Comparison of ENCODE assay signal across 9 cellular contexts in the genomic region with DNA sequence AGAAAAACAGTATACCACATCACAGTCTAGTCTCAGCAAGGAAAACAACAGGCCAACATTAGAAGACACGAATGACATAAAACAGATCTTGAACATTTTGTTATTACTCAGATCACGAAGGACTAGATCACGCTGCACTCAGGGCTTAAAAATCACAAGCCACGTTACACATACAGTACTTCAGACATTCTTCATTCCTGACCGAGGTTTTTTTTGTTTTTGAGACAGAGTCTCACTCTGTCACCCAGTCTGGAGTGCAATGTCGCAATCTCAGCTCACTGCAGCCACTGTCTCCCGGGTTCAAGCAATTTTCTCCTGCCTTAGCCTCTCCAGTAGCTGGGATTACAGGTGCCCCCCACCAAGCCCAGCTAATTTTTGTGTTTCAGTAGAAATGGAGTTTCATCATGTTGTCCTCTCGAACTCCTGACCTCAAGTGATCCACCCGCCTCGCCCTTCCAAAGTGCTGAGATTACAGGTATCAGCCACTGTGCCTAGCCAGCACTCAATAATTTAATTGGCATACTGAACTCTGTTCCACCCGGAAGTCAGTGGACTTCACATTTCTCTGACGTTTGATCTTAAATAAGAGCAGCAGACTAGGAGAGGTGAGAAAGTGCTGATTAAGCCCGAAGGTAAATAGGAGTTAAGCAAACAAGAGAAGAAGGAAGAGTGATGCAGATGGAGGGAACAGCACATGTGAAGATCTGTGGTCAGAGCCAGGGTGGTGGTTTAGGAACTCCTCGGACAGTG. TPM values are rescaled to one million over a fixed set of nuclear protein-coding genes. Genes with fewer than 3 reads are reported as not detected.
DNase-seq lines count a peak whose midpoint lies in the region; ATAC-seq and TF ChIP-seq lines count a peak whose summit lies in the region.
"Had no signal": no experiment of that assay in that cellular context is flagged by ENCODE, and none has a peak within 500 bp of the region (broad histone marks: within the 10 kb centered on the region; RNA-seq: fewer than 3 reads in every experiment).

No MANE protein-coding gene starts in this region.

- no peak for ATAC-seq in activated CD8-positive, alpha-beta T cell treated with anti-CD3 and anti-CD28 coated beads for 36 hours
- ATAC-seq in mucosa of descending colon (peak; percentile 77), GM18502 (IDR thresholded peaks at IDR 0.05; ENCODE audit: poor library complexity, unreplicated experiment) (no peak)

- peaks cover 34% of the 10 kb centered on the region for H3K4me1 Mint-ChIP-seq in Calu3 (ENCODE audit: low read depth, unreplicated experiment)
- H3K4me1 Mint-ChIP-seq in activated CD8-positive, alpha-beta T cell treated with anti-CD3 and anti-CD28 coated beads for 36 hours (ENCODE audit: low read depth): peaks cover 44% of the 10 kb centered on the region

- BruUV-seq in Calu3 (replicated peaks; lab: Mats Ljungman, UMichigan): no TSS peak

- H3K4me3 Mint-ChIP-seq in Calu3 (ENCODE audit: low read depth, unreplicated experiment): peak overlapping the region; percentile 30
- H3K4me3 Mint-ChIP-seq in activated CD8-positive, alpha-beta T cell treated with anti-CD3 and anti-CD28 coated beads for 36 hours: no peak overlapping the region

- H3K9me3 ChIP-seq in mucosa of descending colon: no peaks in the 10 kb centered on the region
- H3K9me3 ChIP-seq: heart right ventricle, pancreas had no signal

- H3K4me1 ChIP-seq in mucosa of descending colon (ENCODE audit: low read depth): peaks cover 21% of the 10 kb centered on the region

- POLR2A ChIA-PET in activated CD8-positive, alpha-beta T cell treated with anti-CD3 and anti-CD28 coated beads for 36 hours (lab: Charles Lee): no interaction called here

- TF ChIP-seq CTCF in Calu3 (IDR thresholded peaks at IDR 0.05; ENCODE audit: unreplicated experiment) (no peak), mucosa of descending colon (IDR thresholded peaks at IDR 0.05) (no peak)
- no peak for TF ChIP-seq CTCF in activated CD8-positive, alpha-beta T cell treated with anti-CD3 and anti-CD28 coated beads for 36 hours (IDR thresholded peaks at IDR 0.05)

- no peaks in the 10 kb centered on the region for H3K27me3 Mint-ChIP-seq in Calu3 (ENCODE audit: unreplicated experiment)
- H3K27me3 Mint-ChIP-seq in activated CD8-positive, alpha-beta T cell treated with anti-CD3 and anti-CD28 coated beads for 36 hours: no peaks in the 10 kb centered on the region

- H3K36me3 ChIP-seq in mucosa of descending colon (ENCODE audit: low read depth): peaks cover 4% of the 10 kb centered on the region

- no peaks in the 10 kb centered on the region for H3K9me3 Mint-ChIP-seq in Calu3 (ENCODE audit: low read depth, unreplicated experiment)
- no peaks in the 10 kb centered on the region for H3K9me3 Mint-ChIP-seq in activated CD8-positive, alpha-beta T cell treated with anti-CD3 and anti-CD28 coated beads for 36 hours

- DNase-seq in Calu3 (peak; percentile 41), mucosa of descending colon (peak; percentile 66 to 70 (median 70)), AML-193 (lab: John Stamatoyannopoulos, UW) (no peak), OCI-M2 (lab: John Stamatoyannopoulos, UW; ENCODE audit: unreplicated experiment) (no peak)
- DNase-seq in activated CD8-positive, alpha-beta T cell treated with anti-CD3 and anti-CD28 coated beads for 36 hours: no peak
- DNase-seq: heart right ventricle, NCI-H82, pancreas had no signal

- peaks cover 86% of the 10 kb centered on the region for H3K36me3 Mint-ChIP-seq in Calu3 (ENCODE audit: insufficient read depth, unreplicated experiment)
- peaks cover 45% of the 10 kb centered on the region for H3K36me3 Mint-ChIP-seq in activated CD8-positive, alpha-beta T cell treated with anti-CD3 and anti-CD28 coated beads for 36 hours (ENCODE audit: low read depth)

- H3K4me3 ChIP-seq in mucosa of descending colon: no peak overlapping the region
- H3K4me3 ChIP-seq: heart right ventricle, pancreas had no signal

- CTCF ChIA-PET in Calu3 (lab: Charles Lee): interaction anchor here (0.6 to 1.7 kb wide), 5 partner anchors 15 to 126 kb away, joined by 3 to 5 read pairs (median 4); no protein-coding TSS in a partner anchor
- CTCF ChIA-PET in activated CD8-positive, alpha-beta T cell treated with anti-CD3 and anti-CD28 coated beads for 36 hours (lab: Charles Lee): interaction anchor here (0.6 kb wide), 1 partner anchor 418 kb away, joined by 3 read pairs; no protein-coding TSS in a partner anchor

- intact Hi-C loops in Calu3 (cut with micrococcal nuclease; ENCODE audit: unreplicated experiment): loop anchor here (5.0 kb wide), 1 partner anchor 40 kb away; no protein-coding TSS in a partner anchor
- intact Hi-C loops in activated CD8-positive, alpha-beta T cell treated with anti-CD3 and anti-CD28 coated beads for 36 hours (cut with micrococcal nuclease): no loop called here
- intact Hi-C loops in mucosa of descending colon (cut with DNase I, micrococcal nuclease): no loop called here

- H3K27ac Mint-ChIP-seq in Calu3 (ENCODE audit: unreplicated experiment): peak overlapping the region; percentile 78
- peak overlapping the region; percentile 70 for H3K27ac Mint-ChIP-seq in activated CD8-positive, alpha-beta T cell treated with anti-CD3 and anti-CD28 coated beads for 36 hours

RNA-seq across cellular contexts. Expression of a gene that starts 3.5 kb away (rescaled TPM):
- total RNA-seq in Calu3 (2022) (74.2 and 85.9 TPM in 2 replicates), mucosa of descending colon (10 to 100 TPM; 29.4 to 47.3 (median 36.7) TPM)
- total RNA-seq in activated CD8-positive, alpha-beta T cell treated with anti-CD3 and anti-CD28 coated beads for 36 hours: 10 to 100 TPM; 50.6 to 54.7 TPM

RNA-seq across cellular contexts. Expression of a gene that starts 3.7 kb away (rescaled TPM):
- 32.6 and 33.2 TPM in 2 replicates for total RNA-seq in Calu3 (2022)
- 10 to 100 TPM; 20.5 to 22.8 TPM for total RNA-seq in activated CD8-positive, alpha-beta T cell treated with anti-CD3 and anti-CD28 coated beads for 36 hours
- total RNA-seq in mucosa of descending colon: 10 to 100 TPM in 2 of 3 donors, 1 to 10 TPM in 1; 9.8 to 12.4 (median 12.1) TPM

RNA-seq across cellular contexts. Expression of a gene that starts 18.6 kb away (rescaled TPM):
- total RNA-seq in Calu3 (2022) (0.47 and 0.59 TPM in 2 replicates), mucosa of descending colon (not detected)
- under 1 TPM in 1 of 2 experiments, not detected in 1; 0.27 TPM for total RNA-seq in activated CD8-positive, alpha-beta T cell treated with anti-CD3 and anti-CD28 coated beads for 36 hours
- total RNA-seq: pancreas had no signal

RNA-seq across cellular contexts. Expression of a gene that starts 42.0 kb away (rescaled TPM):
- total RNA-seq in Calu3 (2022) (0.33 and 0.37 TPM in 2 replicates), mucosa of descending colon (not detected)
- total RNA-seq in activated CD8-positive, alpha-beta T cell treated with anti-CD3 and anti-CD28 coated beads for 36 hours: under 1 TPM in 1 of 2 experiments, not detected in 1; 0.59 TPM

RNA-seq across cellular contexts. Expression of a gene that starts 46.4 kb away (rescaled TPM):
- total RNA-seq in Calu3 (2022): 182 and 197 TPM in 2 replicates
- 100 to 1,000 TPM; 110 to 115 TPM for total RNA-seq in activated CD8-positive, alpha-beta T cell treated with anti-CD3 and anti-CD28 coated beads for 36 hours
- 10 to 100 TPM; 62.8 to 99.2 (median 95.5) TPM for total RNA-seq in mucosa of descending colon

Comparison
In these comparisons a context has a peak if more than half of its experiments do, and no peak if none do; other contexts are left out.
1. DNase-seq: peak in Calu3 (single experiment) and mucosa of descending colon (3 of 3); none in activated CD8-positive, alpha-beta T cell treated with anti-CD3 and anti-CD28 coated beads for 36 hours (single experiment), AML-193 (0 of 2) and OCI-M2 (single experiment).